ENCODE assay signal across 8 cellular contexts in genomic region chr22:41092847-41093371, GRCh38. TPM values are rescaled to one million over a fixed set of nuclear protein-coding genes. Genes with fewer than 3 reads are reported as not detected.
A peak's percentile ranks its signal among the peaks of the same experiment; 100 is the strongest.
DNase-seq lines count a peak whose midpoint lies in the region; ATAC-seq lines count a peak whose summit lies in the region.

No MANE protein-coding gene starts in this region.

- H3K36me3 Mint-ChIP-seq in activated T-cell treated with anti-CD3 and anti-CD28 coated beads, Interleukin-2, amount 50 U/mL, for 4 hours (ENCODE audit: insufficient read depth) = peaks cover 9% of the 10 kb centered on the region

- H2AFZ ChIP-seq in neuron (ENCODE audit: low read depth, low read length) = no peak overlapping the region

- H3K4me3 ChIP-seq in neuron (ENCODE audit: low read length) = peak overlapping the region; percentile 85

- peaks cover 10% of the 10 kb centered on the region for H3K4me1 ChIP-seq in neuron (ENCODE audit: insufficient read depth, low read length)

- H3K4me3 Mint-ChIP-seq in activated T-cell treated with anti-CD3 and anti-CD28 coated beads, Interleukin-2, amount 50 U/mL, for 4 hours = peak overlapping the region; percentile 98

- DNase-seq in stimulated activated CD4-positive, alpha-beta T cell treated with anti-CD3 and anti-CD28 coated beads, Interleukin-2, amount 100 ng/mL, for 24 hours = peak; percentile 25 to 37
- DNase-seq in stimulated activated CD4-positive, alpha-beta T cell treated with anti-CD3 and anti-CD28 coated beads, Interleukin-2, amount 100 ng/mL, for 48 hours = no peak
- DNase-seq in NCI-H146 (lab: John Stamatoyannopoulos, UW) (peak; percentile 25), foreskin melanocyte (peak; percentile 18)
- no peak for DNase-seq in activated T-cell treated with anti-CD3 and anti-CD28 coated beads, Interleukin-2, amount 50 U/mL, for 4 hours

- no peaks in the 10 kb centered on the region for H3K27me3 Mint-ChIP-seq in activated T-cell treated with anti-CD3 and anti-CD28 coated beads, Interleukin-2, amount 50 U/mL, for 4 hours (ENCODE audit: low read depth)

- H3K9me3 Mint-ChIP-seq in activated T-cell treated with anti-CD3 and anti-CD28 coated beads, Interleukin-2, amount 50 U/mL, for 4 hours = no peaks in the 10 kb centered on the region

- no peaks in the 10 kb centered on the region for H3K9me3 ChIP-seq in neuron (ENCODE audit: low read length)

- H3K36me3 ChIP-seq in neuron (ENCODE audit: insufficient read depth, low read length) = peaks cover 5% of the 10 kb centered on the region

- peaks cover 41% of the 10 kb centered on the region for H3K4me1 Mint-ChIP-seq in activated T-cell treated with anti-CD3 and anti-CD28 coated beads, Interleukin-2, amount 50 U/mL, for 4 hours (ENCODE audit: low read depth)

- ATAC-seq in activated T-cell treated with anti-CD3 and anti-CD28 coated beads, Interleukin-2, amount 50 U/mL, for 4 hours = no peak
- ATAC-seq in GM21423 (IDR thresholded peaks at IDR 0.05; ENCODE audit: unreplicated experiment) (no peak), HG03521 (IDR thresholded peaks at IDR 0.05; ENCODE audit: unreplicated experiment) (no peak)

- H3K27me3 ChIP-seq in neuron (ENCODE audit: insufficient read depth, low read length) = no peaks in the 10 kb centered on the region

RNA-seq across cellular contexts. Expression of gene EP300, which starts 0.5 kb away (rescaled TPM):
- 10 to 100 TPM; 43.7 to 52.0 (median 51.4) TPM for total RNA-seq in activated T-cell treated with anti-CD3 and anti-CD28 coated beads, Interleukin-2, amount 50 U/mL, for 4 hours

Comparison
In these comparisons a context has a peak if more than half of its experiments do, and no peak if none do; other contexts are left out.
1. DNase-seq: peak in stimulated activated CD4-positive, alpha-beta T cell treated with anti-CD3 and anti-CD28 coated beads, Interleukin-2, amount 100 ng/mL, for 24 hours (2 of 2), NCI-H146 (single experiment) and foreskin melanocyte (single experiment); none in stimulated activated CD4-positive, alpha-beta T cell treated with anti-CD3 and anti-CD28 coated beads, Interleukin-2, amount 100 ng/mL, for 48 hours (0 of 2) and activated T-cell treated with anti-CD3 and anti-CD28 coated beads, Interleukin-2, amount 50 U/mL, for 4 hours (single experiment).